10 cellular contexts compared by ENCODE assay signal in the genomic region with DNA sequence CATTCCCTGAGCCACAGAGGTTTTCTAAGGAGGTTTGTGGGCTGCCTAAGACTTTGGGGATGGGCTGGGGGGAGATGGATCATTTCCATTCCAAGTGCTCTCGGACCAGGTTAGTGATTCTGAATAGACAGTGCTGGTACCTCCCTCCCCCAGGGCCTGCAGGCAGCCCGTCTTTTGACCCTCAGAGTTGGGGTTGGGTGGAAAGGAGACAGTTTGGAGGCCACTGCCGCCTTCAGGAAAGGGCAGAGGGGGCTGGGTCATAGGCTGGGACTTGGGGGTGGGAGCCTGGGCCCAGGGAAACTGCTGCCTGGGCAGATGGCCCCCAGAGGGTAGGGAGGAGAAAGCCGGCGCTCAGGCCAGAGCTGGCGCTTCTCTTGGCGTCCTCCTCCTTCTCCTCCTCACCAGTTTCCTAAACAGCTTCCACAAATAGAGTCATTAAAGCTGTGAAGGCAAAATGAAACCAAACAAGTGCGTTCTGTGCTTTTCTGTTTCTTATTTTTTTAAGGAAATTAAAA. TPM values are rescaled to one million over a fixed set of nuclear protein-coding genes. Genes with fewer than 3 reads are reported as not detected.
DNase-seq lines count a peak whose midpoint lies in the region; ATAC-seq, FAIRE-seq and TF ChIP-seq lines count a peak whose summit lies in the region.
"Had no signal": no experiment of that assay in that cellular context is flagged by ENCODE, and none has a peak within 500 bp of the region (broad histone marks: within the 10 kb centered on the region; RNA-seq: fewer than 3 reads in every experiment).

No MANE protein-coding gene starts in this region.

- no peak for TF ChIP-seq CTCF in A549 (IDR thresholded peaks at IDR 0.05)
- TF ChIP-seq CTCF in choroid plexus epithelial cell (conservative IDR thresholded peaks at IDR 0.05; ENCODE audit: low read depth, low read length): no peak

- peak overlapping the region; percentile 42; the same call in 2 of the 3 replicates for H3K4me3 ChIP-seq in A549
- peak overlapping the region; percentile 24 for H3K4me3 ChIP-seq in HAP-1
- peak overlapping the region; percentile 64 for H3K4me3 ChIP-seq in choroid plexus epithelial cell (ENCODE audit: low read depth, low read length)
- peak overlapping the region; percentile 99 for H3K4me3 ChIP-seq in mesodermal cell (ENCODE audit: extremely low read depth, insufficient read depth, low read length, poor library complexity, severe bottlenecking)

- in situ Hi-C loops in HAP-1 (cut with MboI; ENCODE audit: low sequenced_read_pairs): no loop called here

- TF ChIP-seq EP300 in A549 (IDR thresholded peaks at IDR 0.05): no peak

- DNase-seq in A549 (ENCODE audit: low read depth in 1 of 2, low spot score in 1 of 2) (no peak), HAP-1 (ENCODE audit: low spot score in 2 of 2) (no peak), choroid plexus epithelial cell (ENCODE audit: low read depth) (peak; percentile 48), cerebellar nuclear complex (lab: John Stamatoyannopoulos, UW) (no peak), NCI-H1105 treated with DMSO at 0.1 percent for 48 hours (lab: John Stamatoyannopoulos, UW) (no peak)
- DNase-seq: NCI-H2029 treated with DMSO at 0.1 percent for 48 hours had no signal

- CTCF ChIA-PET in A549 (lab: Yijun Ruan, JAX): interaction anchor here (1.0 to 9.4 kb wide), 5 partner anchors 8 to 313 kb away, joined by 3 to 88 read pairs (median 4); no protein-coding TSS in a partner anchor

- peaks cover 2% of the 10 kb centered on the region for H3K27me3 ChIP-seq in HAP-1 (ENCODE audit: low read depth)

- FAIRE-seq in A549 (lab: Jason Lieb, UNC): no peak
- FAIRE-seq: endometrium had no signal

- POLR2A ChIA-PET in A549 (lab: Yijun Ruan, JAX): no interaction called here

- H3K36me3 ChIP-seq in HAP-1 (replicated peaks): no peaks in the 10 kb centered on the region
- peaks cover 41% of the 10 kb centered on the region for H3K36me3 ChIP-seq in mesodermal cell (ENCODE audit: control insufficient read depth, insufficient read depth, low read length)

- WGBS in A549 (ENCODE audit: missing lambda C conversion rate): 71% methylated on average over 8 of the region's 8 CpGs
- WGBS in mesodermal cell (ENCODE audit: insufficient coverage in 2 of 2), 2 experiments: no CpG with 5 or more reads among the region's 8 CpGs

- H3K27ac ChIP-seq in A549 (peak overlapping the region; percentile 26 to 64; a peak in 4 of 6 replicates), mesodermal cell (ENCODE audit: low read depth, low read length, severe bottlenecking) (no peak overlapping the region)

- ATAC-seq in A549 (no peak), GM18861 (IDR thresholded peaks at IDR 0.05; ENCODE audit: unreplicated experiment) (no peak), GM19452 (IDR thresholded peaks at IDR 0.05; ENCODE audit: unreplicated experiment) (no peak)

- TF ChIP-seq POLR2A in A549 (IDR thresholded peaks at IDR 0.05; ENCODE audit: low read length): no peak

- H3K4me2 ChIP-seq in A549: peak overlapping the region; percentile 85

- no peak for TF ChIP-seq RAD21 in A549 (conservative IDR thresholded peaks at IDR 0.05 in 1 of 2, IDR thresholded peaks at IDR 0.05 in 1 of 2)

- H3K4me1 ChIP-seq in A549: peaks cover 23% of the 10 kb centered on the region; the same call in 2 of the 3 replicates
- H3K4me1 ChIP-seq in HAP-1: peaks cover 10% of the 10 kb centered on the region
- peaks cover 60% of the 10 kb centered on the region for H3K4me1 ChIP-seq in mesodermal cell (ENCODE audit: control insufficient read depth, insufficient read depth, low read length, poor library complexity, severe bottlenecking)

- H3K9me3 ChIP-seq in A549 (no peaks in the 10 kb centered on the region), HAP-1 (no peaks in the 10 kb centered on the region), mesodermal cell (ENCODE audit: control insufficient read depth, low read length) (no peaks in the 10 kb centered on the region)

TF ChIP-seq in A549, 52 proteins besides CTCF, POLR2A, EP300 and RAD21:
- TF ChIP-seq JUNB (IDR thresholded peaks at IDR 0.05) (no peak), HES2 (IDR thresholded peaks at IDR 0.05) (no peak), CBX8 (IDR thresholded peaks at IDR 0.05) (no peak), MAZ (IDR thresholded peaks at IDR 0.05; ENCODE audit: borderline replicate concordance, low read depth, low read length) (no peak), HDAC2 (IDR thresholded peaks at IDR 0.05) (no peak), ELK1 (IDR thresholded peaks at IDR 0.05; ENCODE audit: low read depth, low read length) (no peak), SMC3 (IDR thresholded peaks at IDR 0.05) (no peak), KDM5A (IDR thresholded peaks at IDR 0.05) (no peak), CBX2 (IDR thresholded peaks at IDR 0.05; ENCODE audit: borderline replicate concordance, low read depth) (no peak), BCL3 (IDR thresholded peaks at IDR 0.05) (no peak), ESRRA (IDR thresholded peaks at IDR 0.05; ENCODE audit: borderline replicate concordance, low read length) (no peak), FOSB (CRISPR knock-in tag; IDR thresholded peaks at IDR 0.05) (no peak), POLR2AphosphoS2 (conservative IDR thresholded peaks at IDR 0.05; ENCODE audit: low read length) (no peak), HOXA7 (CRISPR knock-in tag; IDR thresholded peaks at IDR 0.05) (no peak), ZC3H11A (IDR thresholded peaks at IDR 0.05) (no peak), RFX5 (IDR thresholded peaks at IDR 0.05) (no peak), E2F6 (IDR thresholded peaks at IDR 0.05; ENCODE audit: borderline replicate concordance, low read depth) (no peak), CHD2 (IDR thresholded peaks at IDR 0.05; ENCODE audit: low read length, partially characterized antibody) (no peak), TFCP2L1 (CRISPR knock-in tag; IDR thresholded peaks at IDR 0.05) (no peak)
- TF ChIP-seq, protein P1, sequence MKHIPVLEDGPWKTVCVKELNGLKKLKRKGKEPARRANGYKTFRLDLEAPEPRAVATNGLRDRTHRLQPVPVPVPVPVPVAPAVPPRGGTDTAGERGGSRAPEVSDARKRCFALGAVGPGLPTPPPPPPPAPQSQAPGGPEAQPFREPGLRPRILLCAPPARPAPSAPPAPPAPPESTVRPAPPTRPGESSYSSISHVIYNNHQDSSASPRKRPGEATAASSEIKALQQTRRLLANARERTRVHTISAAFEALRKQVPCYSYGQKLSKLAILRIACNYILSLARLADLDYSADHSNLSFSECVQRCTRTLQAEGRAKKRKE (CRISPR knock-in tag; IDR thresholded peaks at IDR 0.05; ENCODE audit: low read depth): no peak

RNA-seq across cellular contexts. Expression of gene UNC5B, which starts 4.4 kb away (rescaled TPM):
- polyA plus RNA-seq in A549 (2011; rRNA removed) (1.0 and 1.3 TPM in 2 replicates), A549 (2017; fragmentation: RNase III; extraction: RNeasy Plus Mini Kit Qiagen cat#74134 plus additional on column Dnase treatment) (0.14 to 0.26 TPM (median 0.16 TPM) in 3 replicates)
- polyA plus RNA-seq in A549 (2012; cell fraction: cytosol; rRNA removed): 0.22 and 0.30 TPM in 2 replicates
- polyA plus RNA-seq in A549 (2012; cell fraction: nucleus; rRNA removed): 0.72 and 0.83 TPM in 2 replicates
- polyA minus RNA-seq in A549 (2011; rRNA and poly(A)+ RNA removed): 1.1 and 1.3 TPM in 2 replicates
- polyA plus RNA-seq in mesodermal cell (2013, experiment 1 of 2): 109 TPM
- polyA plus RNA-seq in mesodermal cell (2013, experiment 2 of 2): 93.7 TPM

Comparison
In these comparisons a context has a peak if more than half of its experiments do, and no peak if none do; other contexts are left out.
1. H3K4me3 ChIP-seq: peak in every context shown above with its lines; median percentile 99 in mesodermal cell; 64 in choroid plexus epithelial cell; 42 in A549; 24 in HAP-1.